Comparison of ENCODE assay signal across 33 cellular contexts in genomic region chr3:138782748-138783147, GRCh38.
"Had no signal": no experiment of that assay in that cellular context is flagged by ENCODE, and none has a peak within 500 bp of the region (broad histone marks: within the 10 kb centered on the region; RNA-seq: fewer than 3 reads in every experiment).

No MANE protein-coding gene starts in this region.

- ATAC-seq: activated T-cell treated with anti-CD3 and anti-CD28 coated beads, Interleukin-2, amount 50 U/mL, for 4 hours; left colon; stimulated activated memory B cell treated with anti-CD40 and anti-IgM and Interleukin-4, amounts not matched to agents 10 μg/mL and 1 μg/mL and 100 μg/mL, for 72 hours; stimulated activated naive CD8-positive, alpha-beta T cell treated with anti-CD3 and anti-CD28 coated beads, Interleukin-15, amount 100 ng/mL, for 72 hours had no signal

- H3K27ac Mint-ChIP-seq: activated CD4-positive, alpha-beta memory T cell treated with anti-CD3 and anti-CD28 coated beads, Interleukin-2, amount 10 ng/mL, durations not matched to agents 7 days and 5 days; activated naive CD8-positive, alpha-beta T cell treated with anti-CD3 and anti-CD28 coated beads, Interleukin-2, amount 10 ng/mL, durations not matched to agents 7 days and 5 days; activated T-helper 2 cell treated with anti-CD3 and anti-CD28 coated beads, Interferon-gamma antibody, Interleukin-2, Interleukin-4, amounts not matched to agents 10 μg/mL and 5 μg/mL and 100 μg/mL, durations not matched to agents 14 hours and 24 hours and 36 hours; stimulated activated memory B cell treated with anti-CD40 and anti-IgM and Interleukin-4, amounts not matched to agents 10 μg/mL and 1 μg/mL and 100 μg/mL, for 72 hours; stimulated activated naive CD8-positive, alpha-beta T cell treated with anti-CD3 and anti-CD28 coated beads, Interleukin-15, amount 100 ng/mL, for 72 hours had no signal

- H3K9me3 ChIP-seq: ascending aorta, psoas muscle, right atrium auricular region, thyroid gland, upper lobe of left lung, vagina had no signal

- H3K9ac ChIP-seq: parathyroid adenoma had no signal

- FAIRE-seq: keratinocyte had no signal

- DNase-seq: activated CD4-positive, alpha-beta memory T cell treated with anti-CD3 and anti-CD28 coated beads, Interleukin-2, amount 10 ng/mL, durations not matched to agents 7 days and 5 days; activated CD4-positive, alpha-beta T cell treated with anti-CD3 and anti-CD28 coated beads for 1 hour; activated CD4-positive, alpha-beta T cell treated with anti-CD3 and anti-CD28 coated beads, Interleukin-2, amount 10 ng/mL, durations not matched to agents 7 days and 5 days; activated CD8-positive, alpha-beta memory T cell treated with anti-CD3 and anti-CD28 coated beads, Interleukin-2, amount 50 U/mL, for 48 hours; activated naive CD8-positive, alpha-beta T cell treated with anti-CD3 and anti-CD28 coated beads, Interleukin-2, amount 10 ng/mL, durations not matched to agents 7 days and 5 days; activated T-cell treated with anti-CD3 and anti-CD28 coated beads, Interleukin-2, amount 50 U/mL, for 4 hours; dorsolateral prefrontal cortex; effector memory CD4-positive, alpha-beta T cell; head of caudate nucleus; hippocampal formation; left colon; mammary epithelial cell; nucleus accumbens; psoas muscle; stimulated activated CD4-positive, alpha-beta T cell treated with anti-CD3 and anti-CD28 coated beads, Interleukin-1b, Interleukin-23, amount 100 ng/mL, for 48 hours; stimulated activated CD4-positive, alpha-beta T cell treated with anti-CD3 and anti-CD28 coated beads, Interleukin-4, amount 100 ng/mL, for 4 hours; stimulated activated CD8-positive, alpha-beta memory T cell treated with anti-CD3 and anti-CD28 coated beads, Interleukin-4, amount 100 ng/mL, for 48 hours; stimulated activated naive CD8-positive, alpha-beta T cell treated with anti-CD3 and anti-CD28 coated beads, Interleukin-15, amount 100 ng/mL, for 72 hours; SW 1271; thyroid gland; upper lobe of left lung; WERI-Rb-1 had no signal

- H3K4me3 Mint-ChIP-seq: activated CD4-positive, alpha-beta memory T cell treated with anti-CD3 and anti-CD28 coated beads, Interleukin-2, amount 10 ng/mL, durations not matched to agents 7 days and 5 days; activated CD4-positive, alpha-beta T cell treated with anti-CD3 and anti-CD28 coated beads, Interleukin-2, amount 10 ng/mL, durations not matched to agents 7 days and 5 days; activated naive CD8-positive, alpha-beta T cell treated with anti-CD3 and anti-CD28 coated beads, Interleukin-2, amount 10 ng/mL, durations not matched to agents 7 days and 5 days; activated T-cell treated with anti-CD3 and anti-CD28 coated beads, Interleukin-2, amount 50 U/mL, for 4 hours; brain; stimulated activated memory B cell treated with anti-CD40 and anti-IgM and Interleukin-4, amounts not matched to agents 10 μg/mL and 1 μg/mL and 100 μg/mL, for 72 hours; stimulated activated naive CD8-positive, alpha-beta T cell treated with anti-CD3 and anti-CD28 coated beads, Interleukin-15, amount 100 ng/mL, for 72 hours had no signal

- H3K4me2 ChIP-seq: smooth muscle cell had no signal

- H3K36me3 ChIP-seq: ascending aorta, cardiac muscle cell, right atrium auricular region, thyroid gland, upper lobe of left lung, vagina, WERI-Rb-1 had no signal

- H3K27me3 ChIP-seq: ascending aorta, cardiac muscle cell, dorsolateral prefrontal cortex, right atrium auricular region, thyroid gland, upper lobe of left lung, vagina had no signal

- H2AFZ ChIP-seq: parathyroid adenoma had no signal

- H3K9me3 Mint-ChIP-seq: activated CD4-positive, alpha-beta memory T cell treated with anti-CD3 and anti-CD28 coated beads, Interleukin-2, amount 10 ng/mL, durations not matched to agents 7 days and 5 days; activated T-cell treated with anti-CD3 and anti-CD28 coated beads, Interleukin-2, amount 50 U/mL, for 4 hours; activated T-helper 2 cell treated with anti-CD3 and anti-CD28 coated beads, Interferon-gamma antibody, Interleukin-2, Interleukin-4, amounts not matched to agents 10 μg/mL and 5 μg/mL and 100 μg/mL, durations not matched to agents 14 hours and 24 hours and 36 hours; stimulated activated memory B cell treated with anti-CD40 and anti-IgM and Interleukin-4, amounts not matched to agents 10 μg/mL and 1 μg/mL and 100 μg/mL, for 72 hours; stimulated activated naive CD8-positive, alpha-beta T cell treated with anti-CD3 and anti-CD28 coated beads, Interleukin-15, amount 100 ng/mL, for 72 hours had no signal

- H3K4me3 ChIP-seq: ascending aorta, cardiac muscle cell, coronary artery, dorsolateral prefrontal cortex, psoas muscle, right atrium auricular region, smooth muscle cell, thyroid gland, upper lobe of left lung, vagina had no signal

- H3K4me1 ChIP-seq: ascending aorta, parathyroid adenoma, vagina had no signal

- H3K27ac ChIP-seq: ascending aorta, cardiac muscle cell, coronary artery, dorsolateral prefrontal cortex, parathyroid adenoma, psoas muscle, right atrium auricular region, upper lobe of left lung, vagina, WERI-Rb-1 had no signal

- H3K27me3 Mint-ChIP-seq: activated CD4-positive, alpha-beta memory T cell treated with anti-CD3 and anti-CD28 coated beads, Interleukin-2, amount 10 ng/mL, durations not matched to agents 7 days and 5 days; activated CD4-positive, alpha-beta T cell treated with anti-CD3 and anti-CD28 coated beads, Interleukin-2, amount 10 ng/mL, durations not matched to agents 7 days and 5 days; activated naive CD8-positive, alpha-beta T cell treated with anti-CD3 and anti-CD28 coated beads, Interleukin-2, amount 10 ng/mL, durations not matched to agents 7 days and 5 days; brain; stimulated activated memory B cell treated with anti-CD40 and anti-IgM and Interleukin-4, amounts not matched to agents 10 μg/mL and 1 μg/mL and 100 μg/mL, for 72 hours; stimulated activated naive CD8-positive, alpha-beta T cell treated with anti-CD3 and anti-CD28 coated beads, Interleukin-15, amount 100 ng/mL, for 72 hours had no signal
